ENCODE assay signal across 8 cellular contexts in genomic region chr6:136751478-136751956, GRCh38. TPM values are rescaled to one million over a fixed set of nuclear protein-coding genes. Genes with fewer than 3 reads are reported as not detected.
DNase-seq lines count a peak whose midpoint lies in the region; ATAC-seq lines count a peak whose summit lies in the region.

No MANE protein-coding gene starts in this region.

- peak overlapping the region; percentile 79 to 97 (median 91) for H3K27ac Mint-ChIP-seq in CD4-positive, alpha-beta memory T cell
- H3K27ac Mint-ChIP-seq in activated naive CD8-positive, alpha-beta T cell, result peak overlapping the region; percentile 86

- ATAC-seq in GM19438 (IDR thresholded peaks at IDR 0.05; ENCODE audit: low read depth, unreplicated experiment), result peak; percentile 95
- peak; percentile 95 for ATAC-seq in HG03378 (IDR thresholded peaks at IDR 0.05; ENCODE audit: unreplicated experiment)
- peak; percentile 50 for ATAC-seq in stimulated activated naive CD8-positive, alpha-beta T cell treated with anti-CD3 and anti-CD28 coated beads, Interleukin-15, Interleukin-2, amounts not matched to agents 100 U/mL and 50 U/mL, for 24 hours

- H3K4me1 ChIP-seq in CD4-positive, alpha-beta memory T cell (ENCODE audit: insufficient read depth, low read length), result peaks cover 90% of the 10 kb centered on the region

- DNase-seq in CD4-positive, alpha-beta memory T cell, result peak; percentile 42 to 76 (median 62)
- no peak for DNase-seq in stimulated activated naive CD8-positive, alpha-beta T cell treated with anti-CD3 and anti-CD28 coated beads, Interleukin-15, Interleukin-2, amounts not matched to agents 100 U/mL and 50 U/mL, for 24 hours
- no peak for DNase-seq in NCI-H2081 treated with DMSO at 0.1 percent for 48 hours (lab: John Stamatoyannopoulos, UW)
- DNase-seq in NCI-H1105 treated with DMSO at 0.1 percent for 48 hours (lab: John Stamatoyannopoulos, UW), result no peak
- DNase-seq in ecto neural progenitor cell (ENCODE audit: low spot score), result no peak

- H3K9me3 ChIP-seq in CD4-positive, alpha-beta memory T cell (ENCODE audit: control insufficient read depth in 1 of 2, low read length in 2 of 2), result no peaks in the 10 kb centered on the region

- no peaks in the 10 kb centered on the region for H3K27me3 ChIP-seq in CD4-positive, alpha-beta memory T cell (ENCODE audit: insufficient read depth, low read length)

- H3K36me3 ChIP-seq in CD4-positive, alpha-beta memory T cell (ENCODE audit: insufficient read depth, low read length), result no peaks in the 10 kb centered on the region

- H3K4me3 Mint-ChIP-seq in CD4-positive, alpha-beta memory T cell, result peak overlapping the region; percentile 59 to 91 (median 75)
- peak overlapping the region; percentile 72 for H3K4me3 Mint-ChIP-seq in activated naive CD8-positive, alpha-beta T cell

- intact Hi-C loops in CD4-positive, alpha-beta memory T cell (cut with micrococcal nuclease), result loop anchor here (5.0 kb wide), 1 partner anchor 109 kb away; no protein-coding TSS in a partner anchor

- peak overlapping the region in 1 of 2 donors; percentile 23 for H3K4me3 ChIP-seq in CD4-positive, alpha-beta memory T cell (ENCODE audit: low read length in 2 of 2)

- H3K27ac ChIP-seq in CD4-positive, alpha-beta memory T cell (ENCODE audit: low read depth, low read length), result peak overlapping the region; percentile 51

- CTCF ChIA-PET in CD4-positive, alpha-beta memory T cell (lab: Charles Lee; ENCODE audit: partially characterized antibody), result interaction anchor here (1.1 to 6.1 kb wide), 5 partner anchors 28 to 107 kb away, joined by 3 to 101 read pairs (median 6); partner anchors contain the start of gene MAP3K5

- H3K9me3 Mint-ChIP-seq in CD4-positive, alpha-beta memory T cell, result no peaks in the 10 kb centered on the region
- H3K9me3 Mint-ChIP-seq in activated naive CD8-positive, alpha-beta T cell (ENCODE audit: low read depth), result no peaks in the 10 kb centered on the region

- no peaks in the 10 kb centered on the region for H3K27me3 Mint-ChIP-seq in CD4-positive, alpha-beta memory T cell
- no peaks in the 10 kb centered on the region for H3K27me3 Mint-ChIP-seq in activated naive CD8-positive, alpha-beta T cell

- peaks cover 66 to 94% (median 83%) of the 10 kb centered on the region in 4 donors for H3K4me1 Mint-ChIP-seq in CD4-positive, alpha-beta memory T cell
- H3K4me1 Mint-ChIP-seq in activated naive CD8-positive, alpha-beta T cell (ENCODE audit: low read depth), result peaks cover 60% of the 10 kb centered on the region

- POLR2A ChIA-PET in CD4-positive, alpha-beta memory T cell (lab: Charles Lee; ENCODE audit: partially characterized antibody), result interaction anchor here (0.5 to 13.2 kb wide), 6 partner anchors 12 to 578 kb away, joined by 3 to 249 read pairs (median 4); partner anchors contain the start of gene MAP3K5

- peaks cover 0 to 5% of the 10 kb centered on the region in 2 donors for H3K36me3 Mint-ChIP-seq in CD4-positive, alpha-beta memory T cell
- H3K36me3 Mint-ChIP-seq in activated naive CD8-positive, alpha-beta T cell, result no peaks in the 10 kb centered on the region

RNA-seq across cellular contexts. Expression of gene MAP3K5, which starts 40.8 kb away (rescaled TPM):
- 10 to 100 TPM; 31.4 to 31.7 TPM for total RNA-seq in CD4-positive, alpha-beta memory T cell
- polyA plus RNA-seq in CD4-positive, alpha-beta memory T cell, result 10 to 100 TPM in 1 of 2 donors, 1 to 10 TPM in 1; 7.3 to 26.3 TPM

Comparison
In these comparisons a context has a peak if more than half of its experiments do, and no peak if none do; other contexts are left out.
1. DNase-seq: peak in CD4-positive, alpha-beta memory T cell (5 of 5); none in stimulated activated naive CD8-positive, alpha-beta T cell treated with anti-CD3 and anti-CD28 coated beads, Interleukin-15, Interleukin-2, amounts not matched to agents 100 U/mL and 50 U/mL, for 24 hours (single experiment), NCI-H2081 treated with DMSO at 0.1 percent for 48 hours (single experiment), NCI-H1105 treated with DMSO at 0.1 percent for 48 hours (single experiment) and ecto neural progenitor cell (single experiment).
2. Peak in every context shown above with its lines, with median percentiles within 50 percentile points of each other: ATAC-seq.